In the genomic region with DNA sequence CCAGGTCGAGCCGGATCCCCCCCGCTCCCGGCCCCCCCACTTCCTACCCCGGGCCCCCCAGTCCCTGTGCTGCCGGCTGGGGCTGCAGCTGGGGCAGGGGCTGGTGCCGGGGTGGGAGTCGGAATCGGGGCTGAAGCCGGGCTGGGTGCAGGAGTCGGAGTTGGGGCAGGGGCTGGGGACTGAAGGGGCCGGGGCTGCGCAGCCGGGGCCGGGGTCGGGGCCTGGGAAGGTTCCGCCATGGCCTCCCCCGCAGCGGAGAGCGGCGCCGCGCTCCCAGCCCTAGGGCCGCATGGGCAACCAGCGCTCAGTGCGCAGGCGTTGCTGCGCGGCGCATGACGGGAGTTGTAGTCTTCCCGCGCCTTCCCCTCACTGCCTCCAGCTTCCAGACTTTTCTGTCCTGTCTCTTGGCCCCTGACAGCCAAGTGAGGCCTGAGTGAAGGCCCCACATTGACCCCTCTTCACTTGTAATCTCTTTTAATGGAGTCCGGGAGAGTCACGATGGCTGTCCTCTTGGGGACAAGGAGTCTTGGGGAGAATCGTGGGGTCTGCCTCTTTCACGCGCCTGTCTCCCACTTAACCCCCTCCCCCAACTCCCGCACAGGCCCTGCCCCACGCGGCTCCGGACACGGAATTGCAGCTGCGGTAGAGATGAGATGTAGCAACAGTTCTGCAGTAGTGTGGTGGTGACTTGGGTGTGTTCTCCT, we compare ENCODE assay signal across 8 cellular contexts. TPM values are rescaled to one million over a fixed set of nuclear protein-coding genes. Genes with fewer than 3 reads are reported as not detected.
DNase-seq lines count a peak whose midpoint lies in the region; ATAC-seq, FAIRE-seq and TF ChIP-seq lines count a peak whose summit lies in the region.

A gene (minus strand): TSS at position 302 of the 704 bp plus-strand sequence. CDS start 63 bp downstream, at position 239.

- H3F3A ChIP-seq in Loucy (ENCODE audit: low read depth) = no peaks in the 10 kb centered on the region

- no peaks in the 10 kb centered on the region for H3K9me2 ChIP-seq in Loucy (replicated peaks; ENCODE audit: low read depth, low read length)

- 6 to 10% methylated on average over 29 to 44 of the region's 44 CpGs for WGBS in pancreas, 2 donors
- 9% methylated on average over 44 of the region's 44 CpGs for WGBS in thymus

- H3K36me3 Mint-ChIP-seq in CD8-positive, alpha-beta memory T cell = peaks cover 0 to 35% (median 2%) of the 10 kb centered on the region in 3 donors
- peaks cover 16% of the 10 kb centered on the region for H3K36me3 Mint-ChIP-seq in activated naive CD8-positive, alpha-beta T cell treated with anti-CD3 and anti-CD28 coated beads, Interleukin-2, amount 10 ng/mL, durations not matched to agents 7 days and 5 days

- H3K79me2 ChIP-seq in Loucy (ENCODE audit: insufficient read depth, low read length) = peaks cover 15% of the 10 kb centered on the region; the same call in 1 of the 2 replicates

- POLR2A ChIA-PET in CD8-positive, alpha-beta memory T cell (lab: Charles Lee) = interaction anchor here (0.5 to 1.3 kb wide), 5 partner anchors 8 to 97 kb away, joined by 3 to 5 read pairs (median 3); a partner anchor contains a TSS
- POLR2A ChIA-PET in activated naive CD8-positive, alpha-beta T cell treated with anti-CD3 and anti-CD28 coated beads, Interleukin-2, amount 10 ng/mL, durations not matched to agents 7 days and 5 days (lab: Charles Lee) = interaction anchor here (0.6 to 4.1 kb wide), 21 partner anchors 9 to 1525 kb away, joined by 3 to 28 read pairs (median 4); a partner anchor contains a TSS

- no peaks in the 10 kb centered on the region for H3K36me3 ChIP-seq in CD8-positive, alpha-beta memory T cell (ENCODE audit: insufficient read depth, low read length)
- H3K36me3 ChIP-seq in Loucy (ENCODE audit: insufficient read depth, low read length) (peaks cover 24% of the 10 kb centered on the region; the same call in 1 of the 2 replicates), pancreas (no peaks in the 10 kb centered on the region), thymus (ENCODE audit: control insufficient read depth, insufficient read depth) (peaks cover 21% of the 10 kb centered on the region)

- intact Hi-C loops in Right ventricle myocardium superior (cut with DNase I) (no loop called here), pancreas (cut with DNase I) (no loop called here)

- no peak for FAIRE-seq in pancreas (lab: Jason Lieb, UNC)

- peaks cover 14% of the 10 kb centered on the region for H3K4me1 ChIP-seq in CD8-positive, alpha-beta memory T cell (ENCODE audit: insufficient read depth, low read length)
- H3K4me1 ChIP-seq in Loucy (ENCODE audit: insufficient read depth, low read length, poor library complexity, severe bottlenecking) (peaks cover 13% of the 10 kb centered on the region), pancreas (peaks cover 9 to 14% (median 12%) of the 10 kb centered on the region in 3 donors), thymus (ENCODE audit: control insufficient read depth, insufficient read depth, low read length) (peaks cover 6% of the 10 kb centered on the region)

- no peaks in the 10 kb centered on the region for H3K27me3 Mint-ChIP-seq in CD8-positive, alpha-beta memory T cell
- H3K27me3 Mint-ChIP-seq in activated naive CD8-positive, alpha-beta T cell treated with anti-CD3 and anti-CD28 coated beads, Interleukin-2, amount 10 ng/mL, durations not matched to agents 7 days and 5 days = no peaks in the 10 kb centered on the region

- H3K27ac Mint-ChIP-seq in CD8-positive, alpha-beta memory T cell = peak within 1 kb of the TSS in 7 of 8 donors; percentile 50 to 81 (median 61)
- H3K27ac Mint-ChIP-seq in activated naive CD8-positive, alpha-beta T cell treated with anti-CD3 and anti-CD28 coated beads, Interleukin-2, amount 10 ng/mL, durations not matched to agents 7 days and 5 days = peak within 1 kb of the TSS; percentile 58

- no peaks in the 10 kb centered on the region for H4K20me1 ChIP-seq in Loucy (ENCODE audit: insufficient read depth, low read length, poor library complexity, severe bottlenecking)

- ATAC-seq in GM21360 (IDR thresholded peaks at IDR 0.05; ENCODE audit: unreplicated experiment) (peak; percentile 56), Right ventricle myocardium superior (ENCODE audit: poor library complexity) (peak; percentile 93), pancreas (peak; percentile 79 to 90 (median 85))
- peak; percentile 91 for ATAC-seq in activated naive CD8-positive, alpha-beta T cell treated with anti-CD3 and anti-CD28 coated beads, Interleukin-2, amount 10 ng/mL, durations not matched to agents 7 days and 5 days (ENCODE audit: low read depth)

- no peaks in the 10 kb centered on the region for H3K9me3 ChIP-seq in CD8-positive, alpha-beta memory T cell (ENCODE audit: low read length)
- H3K9me3 ChIP-seq in Loucy (ENCODE audit: insufficient read depth, low read depth, low read length) (no peaks in the 10 kb centered on the region), pancreas (no peaks in the 10 kb centered on the region), thymus (ENCODE audit: control insufficient read depth) (no peaks in the 10 kb centered on the region)

- H3K27ac ChIP-seq in CD8-positive, alpha-beta memory T cell (ENCODE audit: low read depth, low read length) = no peak within 1 kb of the TSS
- peak within 1 kb of the TSS; percentile 65 to 83 (median 79) for H3K27ac ChIP-seq in pancreas
- H3K27ac ChIP-seq in thymus (ENCODE audit: low read depth) = peak within 1 kb of the TSS; percentile 44

- TF ChIP-seq CTCF in Loucy (conservative IDR thresholded peaks at IDR 0.05; ENCODE audit: low read length) (no peak), pancreas (IDR thresholded peaks at IDR 0.05) (no peak)

- H3K27me3 ChIP-seq in CD8-positive, alpha-beta memory T cell (ENCODE audit: insufficient read depth, low read length, poor library complexity, severe bottlenecking) = no peaks in the 10 kb centered on the region
- no peaks in the 10 kb centered on the region for H3K27me3 ChIP-seq in Loucy (ENCODE audit: insufficient read depth, low read length, poor library complexity, severe bottlenecking)
- H3K27me3 ChIP-seq in pancreas = no peaks in the 10 kb centered on the region
- H3K27me3 ChIP-seq in thymus (ENCODE audit: control insufficient read depth, insufficient read depth) = no peaks in the 10 kb centered on the region

- H3K4me3 ChIP-seq in CD8-positive, alpha-beta memory T cell (ENCODE audit: low read length) = peak within 1 kb of the TSS; percentile 26
- H3K4me3 ChIP-seq in Loucy (ENCODE audit: low read length, poor library complexity, severe bottlenecking) = peak within 1 kb of the TSS; percentile 94
- H3K4me3 ChIP-seq in pancreas = peak within 1 kb of the TSS; percentile 41 to 85 (median 78)
- peak within 1 kb of the TSS; percentile 81 for H3K4me3 ChIP-seq in thymus (ENCODE audit: low read length)

- peaks cover 21 to 26% (median 25%) of the 10 kb centered on the region in 3 donors for H3K4me1 Mint-ChIP-seq in CD8-positive, alpha-beta memory T cell
- H3K4me1 Mint-ChIP-seq in activated naive CD8-positive, alpha-beta T cell treated with anti-CD3 and anti-CD28 coated beads, Interleukin-2, amount 10 ng/mL, durations not matched to agents 7 days and 5 days = peaks cover 19% of the 10 kb centered on the region

- H3K4me3 Mint-ChIP-seq in CD8-positive, alpha-beta memory T cell = peak within 1 kb of the TSS; percentile 62 to 87 (median 77)
- H3K4me3 Mint-ChIP-seq in activated naive CD8-positive, alpha-beta T cell treated with anti-CD3 and anti-CD28 coated beads, Interleukin-2, amount 10 ng/mL, durations not matched to agents 7 days and 5 days = peak within 1 kb of the TSS; percentile 71

- H3K4me2 ChIP-seq in Loucy (ENCODE audit: low read depth, low read length, poor library complexity, severe bottlenecking) = peak within 1 kb of the TSS; percentile 89

- H3K9me3 Mint-ChIP-seq in CD8-positive, alpha-beta memory T cell = no peaks in the 10 kb centered on the region
- no peaks in the 10 kb centered on the region for H3K9me3 Mint-ChIP-seq in activated naive CD8-positive, alpha-beta T cell treated with anti-CD3 and anti-CD28 coated beads, Interleukin-2, amount 10 ng/mL, durations not matched to agents 7 days and 5 days

- peak within 1 kb of the TSS; percentile 89 for H3K9ac ChIP-seq in Loucy (ENCODE audit: low read depth, low read length, poor library complexity, severe bottlenecking)

- H2AFZ ChIP-seq in Loucy (ENCODE audit: low read length) = peak within 1 kb of the TSS; percentile 96

- peak; percentile 60 to 80 (median 67) for DNase-seq in CD8-positive, alpha-beta memory T cell
- peak; percentile 78 for DNase-seq in SW480 (ENCODE audit: low spot score)
- peak; percentile 85 for DNase-seq in activated naive CD8-positive, alpha-beta T cell treated with anti-CD3 and anti-CD28 coated beads, Interleukin-2, amount 10 ng/mL, durations not matched to agents 7 days and 5 days
- peak; percentile 91 for DNase-seq in Right ventricle myocardium superior
- DNase-seq in pancreas = peak; percentile 76 to 93 (median 84)

- CTCF ChIA-PET in CD8-positive, alpha-beta memory T cell (lab: Charles Lee) = interaction anchor here (0.5 to 11.7 kb wide), 4 partner anchors 31 to 104 kb away, joined by 3 to 109 read pairs (median 4); a partner anchor contains a TSS

RNA-seq across cellular contexts. Expression of the gene that starts here (rescaled TPM):
- total RNA-seq in CD8-positive, alpha-beta memory T cell = 10 to 100 TPM; 52.5 to 53.3 TPM
- 8.5 TPM for polyA plus RNA-seq in CD8-positive, alpha-beta memory T cell
- 10 to 100 TPM; 45.1 to 46.9 TPM for total RNA-seq in activated naive CD8-positive, alpha-beta T cell treated with anti-CD3 and anti-CD28 coated beads, Interleukin-2, amount 10 ng/mL, durations not matched to agents 7 days and 5 days
- total RNA-seq in Right ventricle myocardium superior = 22.6 TPM
- total RNA-seq in pancreas = 10 to 100 TPM; 17.5 to 43.7 (median 22.3) TPM
- 100 to 1,000 TPM; 157 to 158 TPM for polyA plus RNA-seq in pancreas
- polyA plus RNA-seq in thymus = 103 TPM

Comparison
In these comparisons a context has a peak if more than half of its experiments do, and no peak if none do; other contexts are left out.
1. RNA of the gene that starts here (polyA plus RNA-seq): 157 to 158 TPM in pancreas and 103 TPM in thymus (single experiment); 8.5 TPM in CD8-positive, alpha-beta memory T cell (single experiment); every median in the first group is over 10 times any median in the second.
2. H3K4me3 ChIP-seq: peak in every context shown above with its lines; median percentile 94 in Loucy; 81 in thymus; 78 in pancreas; 26 in CD8-positive, alpha-beta memory T cell.
3. Peak in every context shown above with its lines, with median percentiles within 50 percentile points of each other: DNase-seq and ATAC-seq.